Comparison of ENCODE assay signal across 13 cellular contexts in genomic region chr18:45156941-45157340, GRCh38.
"Had no signal": no experiment of that assay in that cellular context is flagged by ENCODE, and none has a peak within 500 bp of the region (broad histone marks: within the 10 kb centered on the region; RNA-seq: fewer than 3 reads in every experiment).

No MANE protein-coding gene starts in this region.

- DNase-seq: activated CD4-positive, alpha-beta T cell treated with anti-CD3 and anti-CD28 coated beads for 48 hours; activated T-cell treated with anti-CD3 and anti-CD28 coated beads for 4 hours; amygdala; endodermal cell; gastrocnemius medialis; heart right ventricle; left lung; mesendoderm; stimulated activated CD4-positive, alpha-beta T cell treated with anti-CD3 and anti-CD28 coated beads, Interleukin-4, amount 100 ng/mL, for 1 hour; stimulated activated CD8-positive, alpha-beta memory T cell treated with anti-CD3 and anti-CD28 coated beads, Interleukin-4, amount 100 ng/mL, for 48 hours; thyroid gland; uterus had no signal

- ATAC-seq: gastrocnemius medialis, heart right ventricle, left lung, WTC11 had no signal

- H3K4me3 ChIP-seq: gastrocnemius medialis, heart right ventricle, left lung, thyroid gland, uterus had no signal
